In the genomic region with DNA sequence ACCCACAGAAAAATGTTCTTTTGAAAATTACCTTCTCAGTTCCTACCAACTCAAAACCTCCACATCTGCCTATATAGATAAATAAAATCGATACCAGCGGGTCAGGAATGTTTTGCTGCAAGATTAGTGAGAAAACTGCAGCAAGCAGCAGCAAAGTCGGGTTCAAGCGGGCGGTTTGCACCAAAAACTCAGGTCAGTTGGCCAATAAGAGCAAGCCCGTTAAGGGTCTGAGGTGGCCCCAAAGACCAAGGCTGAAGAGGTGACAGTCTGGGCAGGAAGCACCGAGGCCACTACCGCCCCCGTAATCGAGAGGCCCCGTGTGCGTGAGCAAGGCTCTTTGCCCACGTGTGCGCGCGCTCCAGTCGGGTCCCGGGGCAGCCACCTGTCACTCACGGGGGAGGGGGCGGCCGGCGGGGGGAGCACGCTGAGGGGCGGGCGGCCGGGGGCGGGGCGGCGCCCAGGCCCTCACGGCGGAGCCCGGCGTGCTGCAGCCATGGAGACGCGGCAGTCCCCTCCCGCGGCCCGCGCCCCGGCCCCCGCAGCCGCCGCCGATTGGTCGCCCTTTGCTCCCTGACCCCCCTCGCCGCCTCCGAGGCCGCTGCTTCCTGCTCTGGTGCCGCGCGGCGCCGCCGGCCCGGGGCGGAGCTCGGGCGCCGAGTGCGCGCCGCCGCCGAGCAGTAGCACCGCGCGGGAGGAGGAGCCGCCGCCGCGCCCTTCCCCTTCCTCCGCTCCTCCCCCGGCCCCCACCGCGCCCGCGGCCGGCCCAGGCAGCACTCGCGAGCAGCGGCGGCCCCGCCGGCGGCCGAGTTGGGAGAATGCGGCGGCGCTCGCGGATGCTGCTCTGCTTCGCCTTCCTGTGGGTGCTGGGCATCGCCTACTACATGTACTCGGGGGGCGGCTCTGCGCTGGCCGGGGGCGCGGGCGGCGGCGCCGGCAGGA, we compare ENCODE assay signal across 8 cellular contexts. TPM values are rescaled to one million over a fixed set of nuclear protein-coding genes. Genes with fewer than 3 reads are reported as not detected.
A peak's percentile ranks its signal among the peaks of the same experiment; 100 is the strongest.
DNase-seq lines count a peak whose midpoint lies in the region; ATAC-seq and TF ChIP-seq lines count a peak whose summit lies in the region.

A gene (plus strand): TSS at position 773 of the 939 bp plus-strand sequence. CDS start 43 bp downstream, at position 816.

- H3K27ac ChIP-seq in caudate nucleus (ENCODE audit: low read depth, low read length): peak within 1 kb of the TSS; percentile 70
- H3K27ac ChIP-seq in spleen: peak within 1 kb of the TSS; percentile 60 to 93 (median 90)

- ATAC-seq in GM19025 (IDR thresholded peaks at IDR 0.05; ENCODE audit: low read depth, unreplicated experiment): peak; percentile 88
- ATAC-seq in HG03196 (IDR thresholded peaks at IDR 0.05; ENCODE audit: unreplicated experiment): peak; percentile 90

- H3K4me3 ChIP-seq in spleen: peak within 1 kb of the TSS; percentile 71 to 87 (median 80)

- H3K9me3 ChIP-seq in spleen: peaks cover 0 to 7% (median 5%) of the 10 kb centered on the region in 8 donors

- no peaks in the 10 kb centered on the region for H3K36me3 ChIP-seq in spleen

- WGBS in spleen, 5 donors: 0 to 2% (median 1%) methylated on average over 27 to 104 of the region's 104 CpGs

- TF ChIP-seq POLR2A in spleen (IDR thresholded peaks at IDR 0.05): peak in 1 of 3 donors; percentile 49

- DNase-seq in AG09319 (ENCODE audit: extremely low read depth, low read depth): peak; percentile 55
- DNase-seq in NCI-H446 (lab: John Stamatoyannopoulos, UW): peak; percentile 54 to 93
- DNase-seq in activated CD4-positive, CD25-positive, alpha-beta regulatory T cell (lab: John Stamatoyannopoulos, UW): peak; percentile 73 to 93 (median 86)
- peak in 59 of 61 donors; percentile 38 to 94 (median 84) for DNase-seq in caudate nucleus (lab: John Stamatoyannopoulos, UW)
- DNase-seq in inferior parietal cortex (ENCODE audit: extremely low spot score): peak; percentile 79
- peak; percentile 99 for DNase-seq in spleen

- no peaks in the 10 kb centered on the region for H3K27me3 ChIP-seq in spleen (replicated peaks in 1 of 7)

- peaks cover 12 to 52% (median 26%) of the 10 kb centered on the region in 6 donors for H3K4me1 ChIP-seq in spleen

- TF ChIP-seq CTCF in AG09319 (IDR thresholded peaks at IDR 0.05; ENCODE audit: low read depth, low read length): no peak
- TF ChIP-seq CTCF in spleen (IDR thresholded peaks at IDR 0.05 in 8 of 11, conservative IDR thresholded peaks at IDR 0.05 in 3 of 11): no peak

- intact Hi-C loops in spleen (cut with DNase I; ENCODE audit: low total_unique reads): no loop called here

RNA-seq across cellular contexts. Expression of the gene that starts here (rescaled TPM):
- 10 to 100 TPM; 31.0 to 44.8 (median 40.7) TPM for total RNA-seq in spleen
- 10 to 100 TPM in 2 of 3 donors, 1 to 10 TPM in 1; 7.9 to 13.3 (median 11.4) TPM for polyA plus RNA-seq in spleen

Comparison
In these comparisons a context has a peak if more than half of its experiments do, and no peak if none do; other contexts are left out.
1. Peak in every context shown above with its lines: DNase-seq, ATAC-seq, H3K4me3 ChIP-seq and H3K27ac ChIP-seq.